Comparison of ENCODE assay signal across 8 cellular contexts in genomic region chr13:42041684-42042035, GRCh38. TPM values are rescaled to one million over a fixed set of nuclear protein-coding genes. Genes with fewer than 3 reads are reported as not detected.
DNase-seq lines count a peak whose midpoint lies in the region; ATAC-seq and TF ChIP-seq lines count a peak whose summit lies in the region.

No MANE protein-coding gene starts in this region.

- no peaks in the 10 kb centered on the region; the same call in 1 of the 2 replicates for H3K36me3 ChIP-seq in MG63
- H3K36me3 ChIP-seq in osteoblast (ENCODE audit: insufficient read depth, low read length), result no peaks in the 10 kb centered on the region

- H3K9me3 Mint-ChIP-seq in activated naive CD4-positive, alpha-beta T cell treated with anti-CD3 and anti-CD28 coated beads, Interleukin-2, amount 50 U/mL, for 72 hours, result no peaks in the 10 kb centered on the region

- H3K27ac Mint-ChIP-seq in activated naive CD4-positive, alpha-beta T cell treated with anti-CD3 and anti-CD28 coated beads, Interleukin-2, amount 50 U/mL, for 72 hours, result peak overlapping the region; percentile 60 to 66

- intact Hi-C loops in Right ventricle myocardium superior (cut with DNase I), result no loop called here

- TF ChIP-seq CTCF in osteoblast (IDR thresholded peaks at IDR 0.05; ENCODE audit: extremely low read depth, low read depth, low read length), result peak; percentile 68

- peak overlapping the region; percentile 69 for H3K4me3 ChIP-seq in MG63
- peak overlapping the region; percentile 85 for H3K4me3 ChIP-seq in osteoblast (ENCODE audit: insufficient read depth, low read length)

- peaks cover 48% of the 10 kb centered on the region for H3K79me2 ChIP-seq in osteoblast (ENCODE audit: insufficient read depth, low read length)

- H3K4me2 ChIP-seq in osteoblast (ENCODE audit: insufficient read depth, low read length), result peak overlapping the region; percentile 88

- peak overlapping the region; percentile 38 for H3K27ac ChIP-seq in osteoblast (ENCODE audit: low read depth, low read length)

- peak overlapping the region; percentile 68 for H2AFZ ChIP-seq in osteoblast (ENCODE audit: low read length)

- H3K27me3 ChIP-seq in MG63 (no peaks in the 10 kb centered on the region), osteoblast (ENCODE audit: insufficient read depth, low read length) (no peaks in the 10 kb centered on the region)

- DNase-seq in COR-L47 (lab: John Stamatoyannopoulos, UW), result peak; percentile 24
- peak; percentile 14 for DNase-seq in GM19240 (ENCODE audit: insufficient read length, low spot score)
- peak; percentile 73 for DNase-seq in MG63
- DNase-seq in activated naive CD4-positive, alpha-beta T cell treated with anti-CD3 and anti-CD28 coated beads, Interleukin-2, amount 50 U/mL, for 72 hours (ENCODE audit: low spot score in 2 of 2), result no peak
- DNase-seq in Right ventricle myocardium superior, result peak; percentile 70
- DNase-seq in osteoblast (ENCODE audit: insufficient read length, low spot score, missing footprints), result peak; percentile 97
- no peak for DNase-seq in stimulated activated CD4-positive, alpha-beta T cell treated with anti-CD3 and anti-CD28 coated beads, Interleukin-4, amount 100 ng/mL, for 4 hours

- H4K20me1 ChIP-seq in osteoblast (ENCODE audit: insufficient read depth, low read length), result peaks cover 12% of the 10 kb centered on the region

- no peak for ATAC-seq in activated naive CD4-positive, alpha-beta T cell treated with anti-CD3 and anti-CD28 coated beads, Interleukin-2, amount 50 U/mL, for 72 hours
- peak; percentile 50 for ATAC-seq in Right ventricle myocardium superior (ENCODE audit: poor library complexity)
- ATAC-seq in HG03025 (IDR thresholded peaks at IDR 0.05; ENCODE audit: low FRiP score, unreplicated experiment), result no peak

- H3K36me3 Mint-ChIP-seq in activated naive CD4-positive, alpha-beta T cell treated with anti-CD3 and anti-CD28 coated beads, Interleukin-2, amount 50 U/mL, for 72 hours, result peaks cover 9% of the 10 kb centered on the region in 2 donors

- H3K9me3 ChIP-seq in MG63 (peaks cover 7% of the 10 kb centered on the region), osteoblast (ENCODE audit: low read depth, low read length) (no peaks in the 10 kb centered on the region)

- H3K4me1 ChIP-seq in osteoblast (ENCODE audit: insufficient read depth, low read length), result peaks cover 17% of the 10 kb centered on the region

RNA-seq across cellular contexts. Expression of gene DGKH, which starts 6.8 kb away (rescaled TPM):
- 1.4 and 3.7 TPM in 2 replicates for total RNA-seq in MG63 (2014; rRNA removed; shearing (Covaris generic); ENCODE audit: low replicate concordance)
- total RNA-seq in activated naive CD4-positive, alpha-beta T cell treated with anti-CD3 and anti-CD28 coated beads, Interleukin-2, amount 50 U/mL, for 72 hours, result 10 to 100 TPM; 21.0 to 25.4 TPM
- total RNA-seq in Right ventricle myocardium superior, result 4.2 TPM
- total RNA-seq in osteoblast, result 8.7 and 11.8 TPM in 2 replicates

Comparison
In these comparisons a context has a peak if more than half of its experiments do, and no peak if none do; other contexts are left out.
1. DNase-seq: peak in COR-L47 (single experiment), GM19240 (single experiment), MG63 (single experiment), Right ventricle myocardium superior (single experiment) and osteoblast (single experiment); none in activated naive CD4-positive, alpha-beta T cell treated with anti-CD3 and anti-CD28 coated beads, Interleukin-2, amount 50 U/mL, for 72 hours (0 of 2) and stimulated activated CD4-positive, alpha-beta T cell treated with anti-CD3 and anti-CD28 coated beads, Interleukin-4, amount 100 ng/mL, for 4 hours (0 of 2).